In genomic region chr6:8102122-8102958, GRCh38 we compare ENCODE assay signal across 8 cellular contexts. TPM values are rescaled to one million over a fixed set of nuclear protein-coding genes. Genes with fewer than 3 reads are reported as not detected.
DNase-seq lines count a peak whose midpoint lies in the region; ATAC-seq and TF ChIP-seq lines count a peak whose summit lies in the region.

Gene EEF1E1, minus strand, starts transcription at chr6:8102548. Its CDS starts 27 bp downstream, at chr6:8102521.

- peaks cover 7% of the 10 kb centered on the region for H3K27me3 Mint-ChIP-seq in activated CD4-positive, alpha-beta T cell treated with anti-CD3 and anti-CD28 coated beads, Interleukin-2, amount 10 ng/mL, durations not matched to agents 7 days and 5 days

- POLR2A ChIA-PET in activated CD4-positive, alpha-beta T cell treated with anti-CD3 and anti-CD28 coated beads, Interleukin-2, amount 10 ng/mL, durations not matched to agents 7 days and 5 days (lab: Charles Lee), result interaction anchor here (1.3 kb wide), 1 partner anchor 38 kb away, joined by 6 read pairs; no protein-coding TSS in a partner anchor

- H3K9me3 Mint-ChIP-seq in activated CD4-positive, alpha-beta T cell treated with anti-CD3 and anti-CD28 coated beads, Interleukin-2, amount 10 ng/mL, durations not matched to agents 7 days and 5 days, result no peaks in the 10 kb centered on the region

- peak within 1 kb of the TSS; percentile 97 for H3K27ac Mint-ChIP-seq in activated CD4-positive, alpha-beta T cell treated with anti-CD3 and anti-CD28 coated beads, Interleukin-2, amount 10 ng/mL, durations not matched to agents 7 days and 5 days

- peak; percentile 99 for ATAC-seq in GM19372 (IDR thresholded peaks at IDR 0.05; ENCODE audit: low read depth, unreplicated experiment)
- ATAC-seq in HG03521 (IDR thresholded peaks at IDR 0.05; ENCODE audit: unreplicated experiment), result peak; percentile 100
- peak; percentile 99 for ATAC-seq in left lobe of liver

- H3K27ac ChIP-seq in C4-2B, result peak within 1 kb of the TSS; percentile 81

- H3K36me3 Mint-ChIP-seq in activated CD4-positive, alpha-beta T cell treated with anti-CD3 and anti-CD28 coated beads, Interleukin-2, amount 10 ng/mL, durations not matched to agents 7 days and 5 days (ENCODE audit: low read depth), result peaks cover 6% of the 10 kb centered on the region

- peak; percentile 98 for DNase-seq in NCI-H69 (lab: John Stamatoyannopoulos, UW)
- peak; percentile 97 for DNase-seq in activated CD4-positive, alpha-beta T cell treated with anti-CD3 and anti-CD28 coated beads, Interleukin-2, amount 10 ng/mL, durations not matched to agents 7 days and 5 days
- DNase-seq in dedifferentiated amniotic fluid mesenchymal stem cell (ENCODE audit: extremely low spot score), result peak; percentile 95
- DNase-seq in left lobe of liver (ENCODE audit: low spot score), result peak; percentile 95
- DNase-seq in stimulated activated CD4-positive, alpha-beta T cell treated with anti-CD3 and anti-CD28 coated beads, Interleukin-2, amount 100 ng/mL, for 24 hours, result peak; percentile 98

- H3K4me3 Mint-ChIP-seq in activated CD4-positive, alpha-beta T cell treated with anti-CD3 and anti-CD28 coated beads, Interleukin-2, amount 10 ng/mL, durations not matched to agents 7 days and 5 days, result peak within 1 kb of the TSS; percentile 90

- CTCF ChIA-PET in activated CD4-positive, alpha-beta T cell treated with anti-CD3 and anti-CD28 coated beads, Interleukin-2, amount 10 ng/mL, durations not matched to agents 7 days and 5 days (lab: Charles Lee), result interaction anchor here (0.6 to 1.4 kb wide), 3 partner anchors 8 to 374 kb away, joined by 3 to 6 read pairs (median 5); no protein-coding TSS in a partner anchor

- peaks cover 30% of the 10 kb centered on the region for H3K4me1 Mint-ChIP-seq in activated CD4-positive, alpha-beta T cell treated with anti-CD3 and anti-CD28 coated beads, Interleukin-2, amount 10 ng/mL, durations not matched to agents 7 days and 5 days

- TF ChIP-seq CTCF in C4-2B (conservative IDR thresholded peaks at IDR 0.05), result no peak

RNA-seq across cellular contexts. Expression of gene EEF1E1, which starts in this region (rescaled TPM):
- total RNA-seq in activated CD4-positive, alpha-beta T cell treated with anti-CD3 and anti-CD28 coated beads, Interleukin-2, amount 10 ng/mL, durations not matched to agents 7 days and 5 days, result 10 to 100 TPM; 36.1 to 37.8 TPM
- total RNA-seq in left lobe of liver, result 5.8 TPM

Comparison
In these comparisons a context has a peak if more than half of its experiments do, and no peak if none do; other contexts are left out.
1. Peak in every context shown above with its lines: DNase-seq, ATAC-seq and H3K27ac ChIP-seq.